In genomic region chr1:7375781-7376660, GRCh38 we compare ENCODE assay signal across 14 cellular contexts.
A peak's percentile ranks its signal among the peaks of the same experiment; 100 is the strongest.
DNase-seq lines count a peak whose midpoint lies in the region; ATAC-seq and TF ChIP-seq lines count a peak whose summit lies in the region.
"Had no signal": no experiment of that assay in that cellular context is flagged by ENCODE, and none has a peak within 500 bp of the region (broad histone marks: within the 10 kb centered on the region; RNA-seq: fewer than 3 reads in every experiment).

No MANE protein-coding gene starts in this region.

- no peaks in the 10 kb centered on the region for H3K9me3 ChIP-seq in left ventricle myocardium inferior (replicated peaks)
- H3K9me3 ChIP-seq in sigmoid colon: no peaks in the 10 kb centered on the region
- H3K9me3 ChIP-seq: A549 had no signal

- no peaks in the 10 kb centered on the region for H3K36me3 ChIP-seq in left ventricle myocardium inferior
- H3K36me3 ChIP-seq in sigmoid colon: no peaks in the 10 kb centered on the region

- peak; percentile 18 for ATAC-seq in Right ventricle myocardium superior (ENCODE audit: poor library complexity)
- ATAC-seq in HG03139 (IDR thresholded peaks at IDR 0.05; ENCODE audit: unreplicated experiment): no peak
- ATAC-seq in GM21619 (IDR thresholded peaks at IDR 0.05; ENCODE audit: unreplicated experiment): no peak
- ATAC-seq: A549 had no signal

- TF ChIP-seq CTCF in left ventricle myocardium inferior (IDR thresholded peaks at IDR 0.05; ENCODE audit: borderline replicate concordance) (no peak), sigmoid colon (IDR thresholded peaks at IDR 0.05) (no peak)

- TF ChIP-seq POLR2A in sigmoid colon (IDR thresholded peaks at IDR 0.05): no peak

- intact Hi-C loops in Right ventricle myocardium superior (cut with DNase I): no loop called here
- intact Hi-C loops in cardiac septum (cut with DNase I): no loop called here
- intact Hi-C loops in left ventricle myocardium inferior (cut with micrococcal nuclease): no loop called here
- intact Hi-C loops in sigmoid colon (cut with DNase I): no loop called here

- WGBS in sigmoid colon, 2 donors: 89 to 91% methylated on average over 9 of the region's 9 CpGs

- H3K4me1 ChIP-seq in left ventricle myocardium inferior (peaks cover 39% of the 10 kb centered on the region), sigmoid colon (peaks cover 0 to 29% (median 17%) of the 10 kb centered on the region in 4 donors)
- H3K4me1 ChIP-seq: A549 had no signal

- no peak for TF ChIP-seq EP300 in sigmoid colon (IDR thresholded peaks at IDR 0.05)

- H3K27ac ChIP-seq in left ventricle myocardium inferior (replicated peaks): peak overlapping the region; percentile 27
- no peak overlapping the region for H3K27ac ChIP-seq in sigmoid colon

- DNase-seq in Right ventricle myocardium superior (no peak), cardiac septum (ENCODE audit: low spot score) (no peak), left ventricle myocardium inferior (no peak), sigmoid colon (peak; percentile 38), SK-N-DZ (ENCODE audit: low spot score) (no peak), NCI-H748 treated with DMSO at 0.1 percent for 48 hours (lab: John Stamatoyannopoulos, UW) (no peak)
- DNase-seq: HFFc6, NCI-H1105 treated with DMSO at 0.1 percent for 48 hours, NCI-H187, NCI-H526, SHP77 treated with DMSO at 0.1 percent for 48 hours had no signal

- no peak overlapping the region for H3K4me3 ChIP-seq in left ventricle myocardium inferior
- H3K4me3 ChIP-seq in sigmoid colon: no peak overlapping the region
- H3K4me3 ChIP-seq: A549 had no signal

- H3K27me3 ChIP-seq in left ventricle myocardium inferior (ENCODE audit: low read depth): no peaks in the 10 kb centered on the region
- no peaks in the 10 kb centered on the region for H3K27me3 ChIP-seq in sigmoid colon
